1 cellular context compared by ENCODE assay signal in the genomic region with DNA sequence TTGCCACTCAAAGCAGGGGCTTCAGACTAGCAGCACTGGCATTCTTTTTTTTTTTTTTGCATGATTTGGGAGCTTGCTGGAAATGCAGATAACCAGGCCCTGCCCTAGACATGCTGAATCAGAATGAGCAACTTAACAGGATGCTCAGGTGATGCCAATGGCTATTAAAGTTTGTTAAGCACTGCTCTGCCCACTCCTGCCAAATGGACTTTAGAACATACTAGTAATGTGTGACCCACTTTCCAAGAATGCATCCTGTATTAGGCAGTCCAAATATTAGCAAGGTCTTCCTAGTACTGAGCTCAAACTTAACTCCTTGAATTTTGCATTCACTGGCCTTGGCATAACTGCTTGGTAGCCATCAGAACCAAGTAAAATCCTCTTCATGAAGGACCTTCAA.
TF ChIP-seq lines count a peak whose summit lies in the region.

No MANE protein-coding gene starts in this region.

TF ChIP-seq in IMR-90, 13 proteins besides CTCF, POLR2A, EP300 and RAD21:
- TF ChIP-seq MAFK (IDR thresholded peaks at IDR 0.05; ENCODE audit: low read depth, low read length) = no peak
- no peak for TF ChIP-seq RFX5 (IDR thresholded peaks at IDR 0.05; ENCODE audit: low read depth, low read length)
- TF ChIP-seq NFE2L2 (IDR thresholded peaks at IDR 0.05; ENCODE audit: low read depth, low read length) = no peak
- TF ChIP-seq, protein P1, sequence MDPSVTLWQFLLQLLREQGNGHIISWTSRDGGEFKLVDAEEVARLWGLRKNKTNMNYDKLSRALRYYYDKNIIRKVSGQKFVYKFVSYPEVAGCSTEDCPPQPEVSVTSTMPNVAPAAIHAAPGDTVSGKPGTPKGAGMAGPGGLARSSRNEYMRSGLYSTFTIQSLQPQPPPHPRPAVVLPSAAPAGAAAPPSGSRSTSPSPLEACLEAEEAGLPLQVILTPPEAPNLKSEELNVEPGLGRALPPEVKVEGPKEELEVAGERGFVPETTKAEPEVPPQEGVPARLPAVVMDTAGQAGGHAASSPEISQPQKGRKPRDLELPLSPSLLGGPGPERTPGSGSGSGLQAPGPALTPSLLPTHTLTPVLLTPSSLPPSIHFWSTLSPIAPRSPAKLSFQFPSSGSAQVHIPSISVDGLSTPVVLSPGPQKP (IDR thresholded peaks at IDR 0.05; ENCODE audit: borderline replicate concordance, low read depth, low read length) = no peak
- TF ChIP-seq CHD1 (IDR thresholded peaks at IDR 0.05; ENCODE audit: low read depth, low read length) = no peak
- TF ChIP-seq, protein P2, sequence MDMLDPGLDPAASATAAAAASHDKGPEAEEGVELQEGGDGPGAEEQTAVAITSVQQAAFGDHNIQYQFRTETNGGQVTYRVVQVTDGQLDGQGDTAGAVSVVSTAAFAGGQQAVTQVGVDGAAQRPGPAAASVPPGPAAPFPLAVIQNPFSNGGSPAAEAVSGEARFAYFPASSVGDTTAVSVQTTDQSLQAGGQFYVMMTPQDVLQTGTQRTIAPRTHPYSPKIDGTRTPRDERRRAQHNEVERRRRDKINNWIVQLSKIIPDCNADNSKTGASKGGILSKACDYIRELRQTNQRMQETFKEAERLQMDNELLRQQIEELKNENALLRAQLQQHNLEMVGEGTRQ (IDR thresholded peaks at IDR 0.05; ENCODE audit: low read depth, low read length) = no peak
- TF ChIP-seq MAZ (IDR thresholded peaks at IDR 0.05; ENCODE audit: borderline replicate concordance, low read depth, low read length) = no peak
- TF ChIP-seq CEBPB (IDR thresholded peaks at IDR 0.05; ENCODE audit: low read depth, low read length) = no peak
- TF ChIP-seq MXI1 (IDR thresholded peaks at IDR 0.05; ENCODE audit: borderline replicate concordance, low read depth, low read length) = no peak
- TF ChIP-seq BHLHE40 (IDR thresholded peaks at IDR 0.05; ENCODE audit: low read depth, low read length) = no peak
- TF ChIP-seq RCOR1 (IDR thresholded peaks at IDR 0.05; ENCODE audit: insufficient replicate concordance, low read length) = no peak
- no peak for TF ChIP-seq FOS (IDR thresholded peaks at IDR 0.05; ENCODE audit: low read depth, low read length)
- TF ChIP-seq SMC3 (IDR thresholded peaks at IDR 0.05; ENCODE audit: low read depth, low read length) = no peak
